14 cellular contexts compared by ENCODE assay signal in genomic region chr14:72675126-72675525, GRCh38.
DNase-seq lines count a peak whose midpoint lies in the region; ATAC-seq, FAIRE-seq and TF ChIP-seq lines count a peak whose summit lies in the region.
"Had no signal": no experiment of that assay in that cellular context is flagged by ENCODE, and none has a peak within 500 bp of the region (broad histone marks: within the 10 kb centered on the region; RNA-seq: fewer than 3 reads in every experiment).

No MANE protein-coding gene starts in this region.

- no peaks in the 10 kb centered on the region for H3K27me3 ChIP-seq in OCI-LY3 (ENCODE audit: low read depth, low read length)
- H3K27me3 ChIP-seq in PC-3 (ENCODE audit: low read length): no peaks in the 10 kb centered on the region

- H3K9me3 ChIP-seq in OCI-LY3 (ENCODE audit: insufficient read depth, low read length): no peaks in the 10 kb centered on the region
- H3K9me3 ChIP-seq in PC-3 (ENCODE audit: low read length): no peaks in the 10 kb centered on the region

- H3K79me2 ChIP-seq in OCI-LY3 (ENCODE audit: low read length): no peaks in the 10 kb centered on the region
- no peaks in the 10 kb centered on the region for H3K79me2 ChIP-seq in PC-3 (ENCODE audit: low read length)

- peak; percentile 47 for ATAC-seq in HG02852 (IDR thresholded peaks at IDR 0.05; ENCODE audit: unreplicated experiment)
- no peak for ATAC-seq in left lobe of liver
- no peak for ATAC-seq in PC-3
- ATAC-seq in GM21390 (IDR thresholded peaks at IDR 0.05; ENCODE audit: unreplicated experiment): no peak

- CTCF ChIA-PET in PC-3 (lab: Charles Lee): no interaction called here

- no peaks in the 10 kb centered on the region for H3F3A ChIP-seq in PC-3 (ENCODE audit: low read length, unreplicated experiment)

- H2AFZ ChIP-seq in OCI-LY3 (ENCODE audit: low read depth, low read length) (no peak overlapping the region), PC-3 (ENCODE audit: low read length) (no peak overlapping the region)

- no peak for TF ChIP-seq CTCF in OCI-LY3 (IDR thresholded peaks at IDR 0.05; ENCODE audit: low read depth, low read length)
- TF ChIP-seq CTCF in PC-3 (conservative IDR thresholded peaks at IDR 0.05; ENCODE audit: low read depth, low read length): no peak

- no peak overlapping the region for H3K27ac ChIP-seq in OCI-LY3 (ENCODE audit: low read length)
- no peak overlapping the region for H3K27ac ChIP-seq in PC-3 (ENCODE audit: low read length)
- H3K27ac ChIP-seq: C4-2B had no signal

- H3K9ac ChIP-seq in OCI-LY3 (ENCODE audit: low read length) (no peak overlapping the region), PC-3 (ENCODE audit: low read length) (no peak overlapping the region)

- no TSS peak for BruUV-seq in PC-3 (replicated peaks; lab: Mats Ljungman, UMichigan)

- peak overlapping the region; percentile 63 for H3K4me2 ChIP-seq in OCI-LY3 (ENCODE audit: low read length)
- no peak overlapping the region for H3K4me2 ChIP-seq in PC-3 (ENCODE audit: low read length)

- peaks cover 42% of the 10 kb centered on the region for H3K36me3 ChIP-seq in OCI-LY3 (replicated peaks; ENCODE audit: low read depth, low read length)
- H3K36me3 ChIP-seq in PC-3 (ENCODE audit: low read depth, low read length): peaks cover 30% of the 10 kb centered on the region

- intact Hi-C loops in PC-3 (cut with micrococcal nuclease): no loop called here

- no peaks in the 10 kb centered on the region for H3K9me2 ChIP-seq in PC-3 (replicated peaks; ENCODE audit: low read length)

- H3K4me3 ChIP-seq in OCI-LY3 (ENCODE audit: low read length): no peak overlapping the region
- no peak overlapping the region for H3K4me3 ChIP-seq in PC-3 (ENCODE audit: low read length)

- POLR2A ChIA-PET in PC-3 (lab: Charles Lee; ENCODE audit: unreplicated experiment): no interaction called here

- H3K4me1 ChIP-seq in OCI-LY3 (ENCODE audit: low read length) (peaks cover 16% of the 10 kb centered on the region), PC-3 (ENCODE audit: insufficient read depth, low read length) (peaks cover 15% of the 10 kb centered on the region)

- DNase-seq in SIG-M5 treated with dmso at 0.1 percent for 504 hours (lab: John Stamatoyannopoulos, UW; ENCODE audit: unreplicated experiment) (peak; percentile 9), SIG-M5 (lab: John Stamatoyannopoulos, UW) (no peak), urothelium cell line (ENCODE audit: low spot score) (no peak), left lobe of liver (ENCODE audit: low spot score) (no peak), PC-3 (no peak)
- DNase-seq: DMS153, H9, NCI-H1092 treated with DMSO at 0.1 percent for 48 hours, NCI-H1694 treated with DMSO at 0.1 percent for 48 hours, NCI-H446 had no signal

- peak; percentile 79 for FAIRE-seq in urothelium cell line (lab: Jason Lieb, UNC)

- H4K20me1 ChIP-seq in OCI-LY3 (ENCODE audit: insufficient read depth, low read length): peaks cover 6% of the 10 kb centered on the region; the same call in 1 of the 2 replicates
- no peaks in the 10 kb centered on the region for H4K20me1 ChIP-seq in PC-3 (ENCODE audit: low read length)
